Comparison of ENCODE assay signal across 8 cellular contexts in the genomic region with DNA sequence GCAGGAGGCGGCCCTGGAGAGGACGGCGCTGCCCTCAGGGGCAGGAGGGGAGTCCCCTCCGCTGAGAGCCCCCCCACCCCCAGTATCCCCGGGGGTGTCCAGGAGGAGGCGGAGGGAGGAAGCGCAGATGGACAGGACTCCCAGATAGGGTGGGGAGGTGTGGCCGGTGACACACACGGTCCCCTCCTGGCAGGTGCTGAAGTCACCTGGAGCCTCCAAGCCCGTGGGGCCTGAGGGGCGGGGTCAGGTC. TPM values are rescaled to one million over a fixed set of nuclear protein-coding genes. Genes with fewer than 3 reads are reported as not detected.
DNase-seq lines count a peak whose midpoint lies in the region; ATAC-seq and FAIRE-seq lines count a peak whose summit lies in the region.

No MANE protein-coding gene starts in this region.

- ATAC-seq in GM21529 (IDR thresholded peaks at IDR 0.05; ENCODE audit: unreplicated experiment) (no peak), HG03139 (IDR thresholded peaks at IDR 0.05; ENCODE audit: unreplicated experiment) (no peak)

- no peak for FAIRE-seq in small intestine (lab: Jason Lieb, UNC)

- no peak overlapping the region for H2AFZ ChIP-seq in ACC112 (ENCODE audit: low read length, unreplicated experiment)

- DNase-seq in caudate nucleus (lab: John Stamatoyannopoulos, UW) = peak in 3 of 61 donors; percentile 36 to 38 (median 38)
- DNase-seq in kidney tubule cell (ENCODE audit: low spot score) = no peak
- DNase-seq in small intestine = no peak

- no peaks in the 10 kb centered on the region for H3K79me2 ChIP-seq in ACC112 (ENCODE audit: control insufficient read depth, insufficient read depth, low read length, unreplicated experiment)

- H3K27ac ChIP-seq in ACC112 (ENCODE audit: low read depth, low read length) (no peak overlapping the region), HUES64 (ENCODE audit: low read depth, low read length) (no peak overlapping the region), caudate nucleus (ENCODE audit: low read depth, low read length) (peak overlapping the region; percentile 8), muscle layer of colon (ENCODE audit: low read depth, low read length) (no peak overlapping the region), small intestine (ENCODE audit: low read depth in 1 of 2, low read length in 1 of 2) (no peak overlapping the region)

- H3K36me3 ChIP-seq in ACC112 (ENCODE audit: insufficient read depth, low read length) (no peaks in the 10 kb centered on the region), HUES64 (ENCODE audit: insufficient read depth, low read length) (no peaks in the 10 kb centered on the region), muscle layer of colon (ENCODE audit: insufficient read depth, low read length) (no peaks in the 10 kb centered on the region), small intestine (ENCODE audit: control insufficient read depth in 2 of 2, insufficient read depth in 2 of 2, low read length in 2 of 2) (peaks cover 0 to 2% of the 10 kb centered on the region in 2 donors)

- H3K9ac ChIP-seq in HUES64 (ENCODE audit: low read depth, low read length) (no peak overlapping the region), muscle layer of colon (ENCODE audit: low read length) (no peak overlapping the region)

- H3K27me3 ChIP-seq in ACC112 (ENCODE audit: insufficient read depth, low read length) = peaks cover 14% of the 10 kb centered on the region; the same call in 1 of the 2 replicates
- peaks cover 16% of the 10 kb centered on the region for H3K27me3 ChIP-seq in HUES64 (ENCODE audit: insufficient read depth, low read length)
- peaks cover 0 to 11% of the 10 kb centered on the region in 2 donors for H3K27me3 ChIP-seq in muscle layer of colon (ENCODE audit: control insufficient read depth in 1 of 2, insufficient read depth in 2 of 2, low read length in 2 of 2)
- H3K27me3 ChIP-seq in small intestine (ENCODE audit: control insufficient read depth in 2 of 2, insufficient read depth in 2 of 2, low read length in 2 of 2) = no peaks in the 10 kb centered on the region

- H3K9me3 ChIP-seq in HUES64 (ENCODE audit: insufficient read depth, low read depth, low read length) (no peaks in the 10 kb centered on the region), muscle layer of colon (ENCODE audit: low read length) (no peaks in the 10 kb centered on the region), small intestine (ENCODE audit: control insufficient read depth, low read depth) (no peaks in the 10 kb centered on the region)

- H3K4me3 ChIP-seq in ACC112 (ENCODE audit: low read depth, low read length) = peak overlapping the region; percentile 77
- H3K4me3 ChIP-seq in HUES64 (ENCODE audit: low read length) = peak overlapping the region; percentile 61
- H3K4me3 ChIP-seq in muscle layer of colon (ENCODE audit: low read depth in 1 of 2, low read length in 2 of 2) = peak overlapping the region; percentile 38 to 50
- H3K4me3 ChIP-seq in small intestine (ENCODE audit: low read depth in 1 of 2, low read length in 2 of 2) = peak overlapping the region in 1 of 2 donors; percentile 48

- 22% methylated on average over 10 of the region's 11 CpGs for WGBS in HUES64
- WGBS in small intestine, 3 donors = 9 to 26% (median 18%) methylated on average over 11 of the region's 11 CpGs

- peaks cover 4% of the 10 kb centered on the region for H3K4me1 ChIP-seq in ACC112 (ENCODE audit: control insufficient read depth, insufficient read depth, low read length, unreplicated experiment)
- peaks cover 10% of the 10 kb centered on the region for H3K4me1 ChIP-seq in HUES64 (ENCODE audit: insufficient read depth, low read length)
- H3K4me1 ChIP-seq in muscle layer of colon (ENCODE audit: insufficient read depth, low read length) = peaks cover 21% of the 10 kb centered on the region
- no peaks in the 10 kb centered on the region for H3K4me1 ChIP-seq in small intestine (ENCODE audit: control insufficient read depth in 2 of 2, insufficient read depth in 1 of 2, low read depth in 1 of 2, low read length in 1 of 2)

RNA-seq across cellular contexts. Expression of a gene that starts 1.4 kb away (rescaled TPM):
- 58.0 TPM for polyA plus RNA-seq in HUES64 (2013, experiment 1 of 2)
- polyA plus RNA-seq in HUES64 (2013, experiment 2 of 2) = 42.2 TPM
- polyA plus RNA-seq in small intestine = 10 to 100 TPM in 1 of 3 donors, 1 to 10 TPM in 2; 1.1 to 21.4 (median 3.5) TPM

RNA-seq across cellular contexts. Expression of a gene that starts 6.2 kb away (rescaled TPM):
- 13.6 TPM for polyA plus RNA-seq in HUES64 (2013, experiment 1 of 2)
- 14.5 TPM for polyA plus RNA-seq in HUES64 (2013, experiment 2 of 2)
- polyA plus RNA-seq in small intestine = 10 to 100 TPM in 2 of 3 donors, 1 to 10 TPM in 1; 3.5 to 15.0 (median 11.2) TPM

RNA-seq across cellular contexts. Expression of a gene that starts 25.0 kb away (rescaled TPM):
- polyA plus RNA-seq in HUES64 (2013, experiment 1 of 2) = 11.4 TPM
- 12.9 TPM for polyA plus RNA-seq in HUES64 (2013, experiment 2 of 2)
- 10 to 100 TPM in 1 of 3 donors, 1 to 10 TPM in 2; 8.4 to 10.4 (median 9.8) TPM for polyA plus RNA-seq in small intestine

RNA-seq across cellular contexts. Expression of a gene that starts 44.6 kb away (rescaled TPM):
- 1.1 TPM for polyA plus RNA-seq in HUES64 (2013, experiment 1 of 2)
- 1.2 TPM for polyA plus RNA-seq in HUES64 (2013, experiment 2 of 2)
- polyA plus RNA-seq in small intestine = 10 to 100 TPM in 1 of 3 donors, 1 to 10 TPM in 2; 4.2 to 15.9 (median 7.3) TPM

RNA-seq across cellular contexts. Expression of a gene that starts 55.9 kb away (rescaled TPM):
- polyA plus RNA-seq in HUES64 (2013, experiment 1 of 2) = 14.0 TPM
- polyA plus RNA-seq in HUES64 (2013, experiment 2 of 2) = 12.9 TPM
- 10 to 100 TPM; 60.6 to 78.6 (median 61.0) TPM for polyA plus RNA-seq in small intestine
